Comparison of ENCODE assay signal across 1 cellular context in the genomic region with DNA sequence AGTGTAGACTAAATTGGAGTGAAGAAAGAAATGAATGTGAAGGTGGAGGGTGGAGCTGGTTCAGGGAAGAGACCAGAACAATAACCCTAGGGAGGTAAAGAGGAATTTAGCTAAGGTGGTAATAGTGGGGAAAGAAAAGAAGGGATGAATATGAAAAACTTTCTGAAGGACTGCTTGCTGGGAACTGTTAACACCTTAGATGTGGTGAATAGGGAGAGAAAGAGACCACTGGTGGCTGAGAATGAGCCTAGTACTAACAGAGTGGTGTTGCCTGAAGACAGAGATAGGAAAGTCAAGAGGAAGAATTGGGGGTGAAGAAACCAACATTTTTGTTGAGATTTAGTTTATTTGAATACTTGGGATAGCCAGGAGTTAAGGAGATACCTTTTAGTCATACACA.
TF ChIP-seq lines count a peak whose summit lies in the region.

No MANE protein-coding gene starts in this region.

TF ChIP-seq in GM23338, 12 proteins besides CTCF, POLR2A, EP300 and RAD21 (continued from another document):
- TF ChIP-seq, protein P1, sequence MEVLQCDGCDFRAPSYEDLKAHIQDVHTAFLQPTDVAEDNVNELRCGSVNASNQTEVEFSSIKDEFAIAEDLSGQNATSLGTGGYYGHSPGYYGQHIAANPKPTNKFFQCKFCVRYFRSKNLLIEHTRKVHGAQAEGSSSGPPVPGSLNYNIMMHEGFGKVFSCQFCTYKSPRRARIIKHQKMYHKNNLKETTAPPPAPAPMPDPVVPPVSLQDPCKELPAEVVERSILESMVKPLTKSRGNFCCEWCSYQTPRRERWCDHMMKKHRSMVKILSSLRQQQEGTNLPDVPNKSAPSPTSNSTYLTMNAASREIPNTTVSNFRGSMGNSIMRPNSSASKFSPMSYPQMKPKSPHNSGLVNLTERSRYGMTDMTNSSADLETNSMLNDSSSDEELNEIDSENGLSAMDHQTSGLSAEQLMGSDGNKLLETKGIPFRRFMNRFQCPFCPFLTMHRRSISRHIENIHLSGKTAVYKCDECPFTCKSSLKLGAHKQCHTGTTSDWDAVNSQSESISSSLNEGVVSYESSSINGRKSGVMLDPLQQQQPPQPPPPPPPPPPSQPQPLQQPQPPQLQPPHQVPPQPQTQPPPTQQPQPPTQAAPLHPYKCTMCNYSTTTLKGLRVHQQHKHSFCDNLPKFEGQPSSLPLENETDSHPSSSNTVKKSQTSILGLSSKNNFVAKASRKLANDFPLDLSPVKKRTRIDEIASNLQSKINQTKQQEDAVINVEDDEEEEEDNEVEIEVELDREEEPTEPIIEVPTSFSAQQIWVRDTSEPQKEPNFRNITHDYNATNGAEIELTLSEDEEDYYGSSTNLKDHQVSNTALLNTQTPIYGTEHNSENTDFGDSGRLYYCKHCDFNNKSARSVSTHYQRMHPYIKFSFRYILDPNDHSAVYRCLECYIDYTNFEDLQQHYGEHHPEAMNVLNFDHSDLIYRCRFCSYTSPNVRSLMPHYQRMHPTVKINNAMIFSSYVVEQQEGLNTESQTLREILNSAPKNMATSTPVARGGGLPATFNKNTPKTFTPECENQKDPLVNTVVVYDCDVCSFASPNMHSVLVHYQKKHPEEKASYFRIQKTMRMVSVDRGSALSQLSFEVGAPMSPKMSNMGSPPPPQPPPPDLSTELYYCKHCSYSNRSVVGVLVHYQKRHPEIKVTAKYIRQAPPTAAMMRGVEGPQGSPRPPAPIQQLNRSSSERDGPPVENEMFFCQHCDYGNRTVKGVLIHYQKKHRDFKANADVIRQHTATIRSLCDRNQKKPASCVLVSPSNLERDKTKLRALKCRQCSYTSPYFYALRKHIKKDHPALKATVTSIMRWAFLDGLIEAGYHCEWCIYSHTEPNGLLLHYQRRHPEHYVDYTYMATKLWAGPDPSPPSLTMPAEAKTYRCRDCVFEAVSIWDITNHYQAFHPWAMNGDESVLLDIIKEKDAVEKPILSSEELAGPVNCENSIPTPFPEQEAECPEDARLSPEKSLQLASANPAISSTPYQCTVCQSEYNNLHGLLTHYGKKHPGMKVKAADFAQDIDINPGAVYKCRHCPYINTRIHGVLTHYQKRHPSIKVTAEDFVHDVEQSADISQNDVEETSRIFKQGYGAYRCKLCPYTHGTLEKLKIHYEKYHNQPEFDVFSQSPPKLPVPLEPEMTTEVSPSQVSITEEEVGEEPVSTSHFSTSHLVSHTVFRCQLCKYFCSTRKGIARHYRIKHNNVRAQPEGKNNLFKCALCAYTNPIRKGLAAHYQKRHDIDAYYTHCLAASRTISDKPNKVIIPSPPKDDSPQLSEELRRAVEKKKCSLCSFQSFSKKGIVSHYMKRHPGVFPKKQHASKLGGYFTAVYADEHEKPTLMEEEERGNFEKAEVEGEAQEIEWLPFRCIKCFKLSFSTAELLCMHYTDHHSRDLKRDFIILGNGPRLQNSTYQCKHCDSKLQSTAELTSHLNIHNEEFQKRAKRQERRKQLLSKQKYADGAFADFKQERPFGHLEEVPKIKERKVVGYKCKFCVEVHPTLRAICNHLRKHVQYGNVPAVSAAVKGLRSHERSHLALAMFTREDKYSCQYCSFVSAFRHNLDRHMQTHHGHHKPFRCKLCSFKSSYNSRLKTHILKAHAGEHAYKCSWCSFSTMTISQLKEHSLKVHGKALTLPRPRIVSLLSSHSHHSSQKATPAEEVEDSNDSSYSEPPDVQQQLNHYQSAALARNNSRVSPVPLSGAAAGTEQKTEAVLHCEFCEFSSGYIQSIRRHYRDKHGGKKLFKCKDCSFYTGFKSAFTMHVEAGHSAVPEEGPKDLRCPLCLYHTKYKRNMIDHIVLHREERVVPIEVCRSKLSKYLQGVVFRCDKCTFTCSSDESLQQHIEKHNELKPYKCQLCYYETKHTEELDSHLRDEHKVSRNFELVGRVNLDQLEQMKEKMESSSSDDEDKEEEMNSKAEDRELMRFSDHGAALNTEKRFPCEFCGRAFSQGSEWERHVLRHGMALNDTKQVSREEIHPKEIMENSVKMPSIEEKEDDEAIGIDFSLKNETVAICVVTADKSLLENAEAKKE (CRISPR knock-in tag; IDR thresholded peaks at IDR 0.05) = peak; percentile 86
